In the genomic region with DNA sequence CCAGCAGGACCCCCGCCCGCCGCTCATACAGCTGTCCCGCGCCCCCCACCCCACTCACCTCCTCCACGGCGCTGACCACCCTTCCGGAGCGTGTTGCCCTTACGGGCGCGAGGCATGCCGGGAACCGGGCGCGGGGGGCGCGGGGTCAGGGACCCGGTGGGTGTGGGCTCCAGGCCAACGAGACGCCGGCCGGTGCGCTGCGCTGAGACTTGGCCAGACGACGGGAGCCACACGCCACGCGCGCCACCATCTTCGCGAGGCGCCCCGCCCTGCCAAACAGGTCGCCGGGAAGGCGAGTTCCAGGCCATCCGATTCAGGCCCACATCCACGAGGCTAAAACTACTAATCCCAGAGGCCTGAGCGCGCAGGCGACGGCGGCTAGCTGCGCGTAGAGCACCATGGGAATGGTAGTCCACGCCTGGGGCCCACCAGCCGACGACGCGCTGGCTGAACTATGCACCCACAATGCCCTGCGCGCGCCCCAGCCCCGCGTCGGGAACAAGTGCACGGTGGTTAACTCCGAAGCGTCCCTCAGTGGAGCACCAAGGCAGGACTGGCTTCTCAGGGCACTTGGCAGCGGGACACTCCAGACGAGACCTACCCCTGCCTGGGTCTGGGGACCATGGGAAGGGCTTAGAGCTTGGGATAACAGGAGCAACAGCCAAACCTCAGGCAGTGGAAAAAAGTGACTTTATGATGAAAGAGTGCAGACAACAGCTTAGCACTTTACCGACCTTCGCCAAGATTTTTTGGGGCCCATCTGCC, we compare ENCODE assay signal across 8 cellular contexts.
DNase-seq lines count a peak whose midpoint lies in the region; ATAC-seq, FAIRE-seq and TF ChIP-seq lines count a peak whose summit lies in the region.

A gene with protein sequence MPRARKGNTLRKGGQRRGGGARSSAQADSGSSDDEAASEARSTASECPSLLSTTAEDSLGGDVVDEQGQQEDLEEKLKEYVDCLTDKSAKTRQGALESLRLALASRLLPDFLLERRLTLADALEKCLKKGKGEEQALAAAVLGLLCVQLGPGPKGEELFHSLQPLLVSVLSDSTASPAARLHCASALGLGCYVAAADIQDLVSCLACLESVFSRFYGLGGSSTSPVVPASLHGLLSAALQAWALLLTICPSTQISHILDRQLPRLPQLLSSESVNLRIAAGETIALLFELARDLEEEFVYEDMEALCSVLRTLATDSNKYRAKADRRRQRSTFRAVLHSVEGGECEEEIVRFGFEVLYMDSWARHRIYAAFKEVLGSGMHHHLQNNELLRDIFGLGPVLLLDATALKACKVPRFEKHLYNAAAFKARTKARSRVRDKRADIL (minus strand): TSS at position 271 of the 765 bp plus-strand sequence. CDS start 155 bp downstream, at position 116.

- ATAC-seq in GM19025 (IDR thresholded peaks at IDR 0.05; ENCODE audit: low read depth, unreplicated experiment) = peak; percentile 95
- ATAC-seq in HG03342 (IDR thresholded peaks at IDR 0.05; ENCODE audit: unreplicated experiment) = peak; percentile 96
- peak; percentile 100 for ATAC-seq in central memory CD8-positive, alpha-beta T cell (replicated peaks; ENCODE audit: extremely low read depth, poor library complexity, severe bottlenecking)

- H3K4me3 Mint-ChIP-seq in central memory CD8-positive, alpha-beta T cell = peak within 1 kb of the TSS; percentile 86

- peaks cover 9% of the 10 kb centered on the region for H3K36me3 Mint-ChIP-seq in central memory CD8-positive, alpha-beta T cell (ENCODE audit: insufficient read depth)

- H3K9me3 Mint-ChIP-seq in central memory CD8-positive, alpha-beta T cell = no peaks in the 10 kb centered on the region

- H3K27ac Mint-ChIP-seq in central memory CD8-positive, alpha-beta T cell (ENCODE audit: low read depth) = peak within 1 kb of the TSS; percentile 95

- DNase-seq in AG09309 (ENCODE audit: low read depth) (peak; percentile 85), NCI-H446 (lab: John Stamatoyannopoulos, UW) (peak; percentile 74 to 95)
- DNase-seq in activated CD4-positive, CD25-positive, alpha-beta regulatory T cell treated with anti-CD3 and anti-CD28 coated beads, Interleukin-2, amount 50 U/mL, for 16 hours (ENCODE audit: low read depth, low spot score) = peak; percentile 92
- DNase-seq in central memory CD8-positive, alpha-beta T cell (ENCODE audit: low spot score in 2 of 2) = peak; percentile 84 to 93
- peak; percentile 92 for DNase-seq in stimulated activated CD4-positive, alpha-beta T cell treated with anti-CD3 and anti-CD28 coated beads, Interleukin-12 subunit alpha, Interleukin-12 subunit beta, amount 100 ng/mL, for 4 hours

- FAIRE-seq in islet of Langerhans (lab: Jason Lieb, UNC) = peak; percentile 84

- no peaks in the 10 kb centered on the region for H3K27me3 Mint-ChIP-seq in central memory CD8-positive, alpha-beta T cell

- no peak for TF ChIP-seq CTCF in AG09309 (IDR thresholded peaks at IDR 0.05; ENCODE audit: control insufficient read depth, insufficient read depth, low read depth, low read length, missing control alignments)

- peaks cover 18% of the 10 kb centered on the region for H3K4me1 Mint-ChIP-seq in central memory CD8-positive, alpha-beta T cell

- H3K4me3 ChIP-seq in AG09309 (ENCODE audit: control insufficient read depth, low read depth, low read length) = peak within 1 kb of the TSS; percentile 68

Comparison
In these comparisons a context has a peak if more than half of its experiments do, and no peak if none do; other contexts are left out.
1. Peak in every context shown above with its lines: DNase-seq, ATAC-seq and H3K4me3 ChIP-seq.